In genomic region chr2:149701241-149701640, GRCh38 we compare ENCODE assay signal across 24 cellular contexts.
"Had no signal": no experiment of that assay in that cellular context is flagged by ENCODE, and none has a peak within 500 bp of the region (broad histone marks: within the 10 kb centered on the region; RNA-seq: fewer than 3 reads in every experiment).

No MANE protein-coding gene starts in this region.

- H3K27me3 Mint-ChIP-seq: progenitor cell of endocrine pancreas, type B pancreatic cell had no signal

- H3K9ac ChIP-seq: parathyroid adenoma had no signal

- H3K4me3 Mint-ChIP-seq: natural killer cell; stimulated activated effector memory CD8-positive, alpha-beta T cell treated with anti-CD3 and anti-CD28 coated beads, Interleukin-12 subunit alpha, Interleukin-12 subunit beta, amount 100 ng/mL, for 72 hours; type B pancreatic cell had no signal

- H3K9me3 ChIP-seq: esophagus muscularis mucosa, lower lobe of right lung, neutrophil, right atrium auricular region, stomach, tibial artery had no signal

- H3K36me3 Mint-ChIP-seq: natural killer cell; stimulated activated effector memory CD8-positive, alpha-beta T cell treated with anti-CD3 and anti-CD28 coated beads, Interleukin-12 subunit alpha, Interleukin-12 subunit beta, amount 100 ng/mL, for 72 hours; type B pancreatic cell had no signal

- ATAC-seq: foreskin keratinocyte; heart right ventricle; left ventricle myocardium superior; natural killer cell; sciatic nerve; stimulated activated effector memory CD8-positive, alpha-beta T cell treated with anti-CD3 and anti-CD28 coated beads, Interleukin-12 subunit alpha, Interleukin-12 subunit beta, amount 100 ng/mL, for 72 hours had no signal

- DNase-seq: cortex of kidney; effector CD4-positive, alpha-beta T cell; foreskin keratinocyte; glutamatergic neuron; heart right ventricle; hypothalamus; left ventricle myocardium superior; lower lobe of right lung; natural killer cell; stimulated activated CD4-positive, alpha-beta T cell treated with anti-CD3 and anti-CD28 coated beads, Interleukin-12 subunit alpha, Interleukin-12 subunit beta, amount 100 ng/mL, for 4 hours; stimulated activated CD4-positive, alpha-beta T cell treated with anti-CD3 and anti-CD28 coated beads, Interleukin-1b, Interleukin-23, amount 100 ng/mL, for 48 hours; stimulated activated CD4-positive, alpha-beta T cell treated with anti-CD3 and anti-CD28 coated beads, Interleukin-4, amount 100 ng/mL, for 1 hour; stimulated activated naive CD4-positive, alpha-beta T cell treated with Interleukin-2 at 50 U/mL for 16 hours; stomach; tibial artery had no signal

- H3K36me3 ChIP-seq: esophagus muscularis mucosa, heart right ventricle, lower lobe of right lung, neutrophil, right atrium auricular region, stomach, tibial artery had no signal

- H3K9me3 Mint-ChIP-seq: stimulated activated effector memory CD8-positive, alpha-beta T cell treated with anti-CD3 and anti-CD28 coated beads, Interleukin-12 subunit alpha, Interleukin-12 subunit beta, amount 100 ng/mL, for 72 hours; type B pancreatic cell had no signal

- H3K27ac ChIP-seq: esophagus muscularis mucosa, foreskin keratinocyte, heart right ventricle, lower lobe of right lung, neutrophil, parathyroid adenoma, right atrium auricular region, stomach, tibial artery had no signal

- H3K4me1 Mint-ChIP-seq: natural killer cell; stimulated activated effector memory CD8-positive, alpha-beta T cell treated with anti-CD3 and anti-CD28 coated beads, Interleukin-12 subunit alpha, Interleukin-12 subunit beta, amount 100 ng/mL, for 72 hours had no signal

- H3K4me3 ChIP-seq: esophagus muscularis mucosa, heart right ventricle, lower lobe of right lung, right atrium auricular region, smooth muscle cell, stomach, tibial artery had no signal

- H3K27ac Mint-ChIP-seq: natural killer cell; progenitor cell of endocrine pancreas; stimulated activated effector memory CD8-positive, alpha-beta T cell treated with anti-CD3 and anti-CD28 coated beads, Interleukin-12 subunit alpha, Interleukin-12 subunit beta, amount 100 ng/mL, for 72 hours; type B pancreatic cell had no signal
